Comparison of ENCODE assay signal across 35 cellular contexts in genomic region chr9:89370593-89370992, GRCh38.
"Had no signal": no experiment of that assay in that cellular context is flagged by ENCODE, and none has a peak within 500 bp of the region (broad histone marks: within the 10 kb centered on the region; RNA-seq: fewer than 3 reads in every experiment).

No MANE protein-coding gene starts in this region.

- H3K36me3 Mint-ChIP-seq: activated CD4-positive, alpha-beta memory T cell treated with anti-CD3 and anti-CD28 coated beads for 36 hours had no signal

- H3K9me3 Mint-ChIP-seq: activated B cell treated with CpG ODN at 0.5 μM for 24 hours; activated CD4-positive, alpha-beta memory T cell treated with anti-CD3 and anti-CD28 coated beads for 36 hours; activated naive CD8-positive, alpha-beta T cell treated with anti-CD3 and anti-CD28 coated beads for 36 hours had no signal

- H3K36me3 ChIP-seq: brain microvascular endothelial cell had no signal

- H3K27me3 ChIP-seq: brain microvascular endothelial cell had no signal

- H3K4me3 ChIP-seq: PC-9 had no signal

- ATAC-seq: Right ventricle myocardium inferior, SK-N-SH treated with all-trans-retinoic acid at 6 μM for 48 hours had no signal

- H3K27me3 Mint-ChIP-seq: activated B cell treated with CpG ODN at 0.5 μM for 24 hours; activated CD4-positive, alpha-beta memory T cell treated with anti-CD3 and anti-CD28 coated beads for 36 hours; activated naive CD8-positive, alpha-beta T cell treated with anti-CD3 and anti-CD28 coated beads for 36 hours had no signal

- H2AFZ ChIP-seq: PC-9 had no signal

- H3K27ac Mint-ChIP-seq: activated B cell treated with CpG ODN at 0.5 μM for 24 hours; activated CD4-positive, alpha-beta memory T cell treated with anti-CD3 and anti-CD28 coated beads for 36 hours; activated naive CD8-positive, alpha-beta T cell treated with anti-CD3 and anti-CD28 coated beads for 36 hours had no signal

- H3K4me3 Mint-ChIP-seq: activated B cell treated with CpG ODN at 0.5 μM for 24 hours; activated CD4-positive, alpha-beta memory T cell treated with anti-CD3 and anti-CD28 coated beads for 36 hours; activated naive CD8-positive, alpha-beta T cell treated with anti-CD3 and anti-CD28 coated beads for 36 hours had no signal

- DNase-seq: activated B cell treated with CpG ODN at 0.5 μM for 24 hours; activated CD4-positive, alpha-beta memory T cell treated with anti-CD3 and anti-CD28 coated beads for 36 hours; activated CD4-positive, alpha-beta T cell treated with anti-CD3 and anti-CD28 coated beads for 4 hours; activated CD4-positive, alpha-beta T cell treated with anti-CD3 and anti-CD28 coated beads, Interleukin-2, amount 50 U/mL, for 1 hour; activated CD4-positive, CD25-positive, alpha-beta regulatory T cell treated with anti-CD3 and anti-CD28 coated beads, Interleukin-2, amount 50 U/mL, for 72 hours; activated CD8-positive, alpha-beta memory T cell treated with anti-CD3 and anti-CD28 coated beads, Interleukin-2, amount 50 U/mL, for 4 hours; activated effector memory CD4-positive, alpha-beta T cell treated with Interleukin-2 at 50 U/mL for 16 hours; activated naive CD4-positive, alpha-beta T cell; activated naive CD4-positive, alpha-beta T cell treated with anti-CD3 and anti-CD28 coated beads, Interleukin-2, amount 50 U/mL, for 16 hours; activated naive CD8-positive, alpha-beta T cell treated with anti-CD3 and anti-CD28 coated beads for 36 hours; activated T-cell treated with anti-CD3 and anti-CD28 coated beads for 4 hours; amniotic stem cell; aorta; brain microvascular endothelial cell; central memory CD4-positive, alpha-beta T cell; NCI-H1092 treated with DMSO at 0.1 percent for 48 hours; NCI-H1417; NCI-H146; NCI-H187; NCI-H2029 treated with DMSO at 0.1 percent for 48 hours; NCI-H2107; NCI-H2171; NCI-H510A; NCI-H526; NCI-H748 treated with DMSO at 0.1 percent for 48 hours; NK-92 treated with Interleukin-12 subunit alpha and Interleukin-12 subunit beta, amount 100 ng/mL, for 24 hours; PC-9; SIG-M5; SW 1271; T-helper 1 cell; T-helper 9 cell had no signal

- H3K4me2 ChIP-seq: PC-9 had no signal

- H3K27ac ChIP-seq: brain microvascular endothelial cell, PC-9, RWPE1, VCaP had no signal
